ENCODE assay signal across 11 cellular contexts in the genomic region with DNA sequence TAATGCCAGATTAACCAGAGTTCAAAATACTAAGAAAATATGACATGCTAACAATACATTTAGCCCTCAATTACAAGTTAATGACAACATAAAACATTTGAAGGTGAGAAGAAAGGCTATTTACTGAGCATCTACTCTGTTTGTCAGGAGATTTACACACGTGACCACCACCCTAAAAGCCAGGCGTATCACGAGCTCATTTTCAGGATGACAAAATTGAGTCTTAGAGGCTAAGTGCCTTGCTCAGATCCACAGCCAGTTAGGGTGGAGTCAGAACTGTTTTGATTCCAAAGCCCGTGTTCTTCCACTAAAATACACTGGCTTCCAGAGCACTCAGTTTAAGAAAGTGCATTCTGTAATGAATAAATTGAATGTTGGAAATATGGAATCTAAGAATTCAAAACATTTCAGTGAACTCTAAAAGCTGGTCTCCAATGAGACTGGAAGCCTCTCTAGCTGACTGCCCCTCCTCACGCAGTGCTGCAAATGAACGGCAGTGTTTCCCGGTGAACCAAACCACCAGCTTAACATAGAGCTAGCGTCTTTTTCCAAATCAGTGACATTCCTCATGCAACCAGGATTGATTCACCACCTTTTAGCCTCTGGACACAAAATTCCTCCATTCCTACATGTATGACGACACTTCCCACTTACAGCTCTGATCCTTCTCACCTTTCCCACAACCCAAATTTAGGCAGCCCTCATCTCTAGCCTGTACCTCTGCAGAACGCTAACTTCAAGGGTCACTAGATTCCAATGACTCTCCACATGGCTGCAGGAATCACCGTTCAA. TPM values are rescaled to one million over a fixed set of nuclear protein-coding genes. Genes with fewer than 3 reads are reported as not detected.
DNase-seq lines count a peak whose midpoint lies in the region; ATAC-seq and TF ChIP-seq lines count a peak whose summit lies in the region.
"Had no signal": no experiment of that assay in that cellular context is flagged by ENCODE, and none has a peak within 500 bp of the region (broad histone marks: within the 10 kb centered on the region; RNA-seq: fewer than 3 reads in every experiment).

No MANE protein-coding gene starts in this region.

- ATAC-seq in Right ventricle myocardium inferior (peak; percentile 23), HG02840 (IDR thresholded peaks at IDR 0.05; ENCODE audit: low FRiP score, unreplicated experiment) (no peak), GM19463 (IDR thresholded peaks at IDR 0.05; ENCODE audit: unreplicated experiment) (no peak)

- H3K27me3 ChIP-seq in vagina: no peaks in the 10 kb centered on the region

- no peak for TF ChIP-seq CTCF in mesothelial cell of epicardium (IDR thresholded peaks at IDR 0.05; ENCODE audit: unreplicated experiment)
- no peak for TF ChIP-seq CTCF in vagina (IDR thresholded peaks at IDR 0.05)

- H3K4me3 ChIP-seq in vagina: no peak overlapping the region

- peaks cover 88% of the 10 kb centered on the region for H3K4me1 Mint-ChIP-seq in dendritic cell treated with granulocyte-macrophage colony-stimulating factor and Interleukin-4, amounts not matched to agents 40 ng/mL and 50 ng/mL, for 4 days (ENCODE audit: low read depth)
- peaks cover 58% of the 10 kb centered on the region for H3K4me1 Mint-ChIP-seq in mesothelial cell of epicardium

- no peaks in the 10 kb centered on the region for H3K9me3 Mint-ChIP-seq in dendritic cell treated with granulocyte-macrophage colony-stimulating factor and Interleukin-4, amounts not matched to agents 40 ng/mL and 50 ng/mL, for 4 days
- no peaks in the 10 kb centered on the region for H3K9me3 Mint-ChIP-seq in mesothelial cell of epicardium
- H3K9me3 Mint-ChIP-seq: activated CD4-positive, alpha-beta T cell treated with anti-CD3 and anti-CD28 coated beads, Interleukin-2, amount 10 ng/mL, durations not matched to agents 24 days and 14 days had no signal

- TF ChIP-seq POLR2A in vagina (IDR thresholded peaks at IDR 0.05): no peak

- peaks cover 65% of the 10 kb centered on the region for H3K36me3 Mint-ChIP-seq in dendritic cell treated with granulocyte-macrophage colony-stimulating factor and Interleukin-4, amounts not matched to agents 40 ng/mL and 50 ng/mL, for 4 days (ENCODE audit: low read depth)
- no peaks in the 10 kb centered on the region for H3K36me3 Mint-ChIP-seq in mesothelial cell of epicardium

- no peaks in the 10 kb centered on the region for H3K27me3 Mint-ChIP-seq in dendritic cell treated with granulocyte-macrophage colony-stimulating factor and Interleukin-4, amounts not matched to agents 40 ng/mL and 50 ng/mL, for 4 days
- no peaks in the 10 kb centered on the region for H3K27me3 Mint-ChIP-seq in mesothelial cell of epicardium (ENCODE audit: low read depth)
- H3K27me3 Mint-ChIP-seq: activated CD4-positive, alpha-beta T cell treated with anti-CD3 and anti-CD28 coated beads, Interleukin-2, amount 10 ng/mL, durations not matched to agents 24 days and 14 days had no signal

- peaks cover 99% of the 10 kb centered on the region for H3K4me1 ChIP-seq in vagina

- intact Hi-C loops in Right ventricle myocardium inferior (cut with DNase I): no loop called here
- intact Hi-C loops in cardiac septum (cut with DNase I): no loop called here
- intact Hi-C loops in dendritic cell treated with granulocyte-macrophage colony-stimulating factor and Interleukin-4, amounts not matched to agents 40 ng/mL and 50 ng/mL, for 4 days (cut with micrococcal nuclease): no loop called here
- intact Hi-C loops in vagina (cut with DNase I): no loop called here

- no peak overlapping the region for H3K4me3 Mint-ChIP-seq in dendritic cell treated with granulocyte-macrophage colony-stimulating factor and Interleukin-4, amounts not matched to agents 40 ng/mL and 50 ng/mL, for 4 days
- no peak overlapping the region for H3K4me3 Mint-ChIP-seq in mesothelial cell of epicardium
- H3K4me3 Mint-ChIP-seq: activated CD4-positive, alpha-beta T cell treated with anti-CD3 and anti-CD28 coated beads, Interleukin-2, amount 10 ng/mL, durations not matched to agents 24 days and 14 days had no signal

- no peaks in the 10 kb centered on the region for H3K36me3 ChIP-seq in vagina

- no peaks in the 10 kb centered on the region for H3K9me3 ChIP-seq in vagina

- peak overlapping the region; percentile 88 for H3K27ac ChIP-seq in vagina

- H3K27ac Mint-ChIP-seq in dendritic cell treated with granulocyte-macrophage colony-stimulating factor and Interleukin-4, amounts not matched to agents 40 ng/mL and 50 ng/mL, for 4 days: peak overlapping the region; percentile 96
- H3K27ac Mint-ChIP-seq in mesothelial cell of epicardium: peak overlapping the region; percentile 95

- DNase-seq in Right ventricle myocardium inferior (ENCODE audit: missing footprints) (no peak), cardiac septum (ENCODE audit: low spot score) (no peak), mesothelial cell of epicardium (ENCODE audit: low spot score in 2 of 2, unreplicated experiment in 2 of 2) (no peak), vagina (ENCODE audit: extremely low spot score in 2 of 2) (no peak)
- DNase-seq in stimulated activated naive CD4-positive, alpha-beta T cell (lab: John Stamatoyannopoulos, UW): no peak
- DNase-seq: activated CD4-positive, alpha-beta T cell treated with anti-CD3 and anti-CD28 coated beads, Interleukin-2, amount 10 ng/mL, durations not matched to agents 24 days and 14 days; effector CD8-positive, alpha-beta T cell; NCI-H69 had no signal

RNA-seq across cellular contexts. Expression of a gene that starts 5.9 kb away (rescaled TPM):
- total RNA-seq in Right ventricle myocardium inferior (41.4 TPM), cardiac septum (43.7 TPM), mesothelial cell of epicardium (45.4 to 47.9 TPM (median 45.7 TPM) in 3 replicates), vagina (37.3 TPM)

RNA-seq across cellular contexts. Expression of a gene that starts 22.1 kb away (rescaled TPM):
- total RNA-seq in Right ventricle myocardium inferior (7.4 TPM), cardiac septum (8.3 TPM), mesothelial cell of epicardium (6.0 to 7.5 TPM (median 6.8 TPM) in 3 replicates), vagina (26.8 TPM)
